In the genomic region with DNA sequence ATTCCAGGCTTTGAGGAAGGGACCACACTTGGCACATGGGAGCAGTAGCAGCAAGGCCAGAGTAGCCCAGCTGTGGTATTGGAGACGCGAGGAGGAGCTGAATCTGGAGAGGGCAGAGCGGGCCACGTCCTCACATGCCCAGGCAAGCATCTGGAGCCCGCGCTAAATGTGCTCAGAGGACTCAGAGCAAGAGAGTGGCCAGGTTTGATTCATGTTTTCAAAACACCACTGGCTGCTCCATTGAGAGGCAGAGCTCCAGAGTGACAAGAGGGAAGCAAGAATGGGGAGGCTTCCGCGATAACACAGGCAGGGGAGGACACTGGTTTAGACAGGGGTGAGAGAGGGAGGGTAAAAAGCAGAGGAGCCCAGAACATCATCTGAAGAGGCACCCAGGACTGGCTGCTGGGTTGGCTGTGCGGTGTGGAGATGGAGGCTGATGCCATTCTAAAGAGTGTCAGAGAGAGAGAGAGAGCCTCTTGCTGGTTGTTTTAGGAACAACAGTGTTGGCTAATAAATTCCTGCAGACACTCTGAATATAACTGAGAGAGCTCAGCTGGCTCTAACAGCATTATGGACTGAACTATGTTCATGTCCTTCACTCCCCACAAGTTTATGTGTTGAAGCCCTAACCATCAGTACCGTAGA, we compare ENCODE assay signal across 1 cellular context.
TF ChIP-seq lines count a peak whose summit lies in the region.

No MANE protein-coding gene starts in this region.

TF ChIP-seq in GM12878, 131 proteins besides CTCF, POLR2A, EP300 and RAD21:
- TF ChIP-seq YY1 (IDR thresholded peaks at IDR 0.05; ENCODE audit: low read depth, low read length) (0 out of 2 replicates have a peak, but pooled peaks have one; percentile 14), SMC3 (IDR thresholded peaks at IDR 0.05; ENCODE audit: borderline replicate concordance, low read length) (peak; percentile 83), CHD2 (IDR thresholded peaks at IDR 0.05; ENCODE audit: borderline replicate concordance, low read depth, low read length) (no peak), IKZF2 (IDR thresholded peaks at IDR 0.05) (no peak), FOXK2 (IDR thresholded peaks at IDR 0.05) (no peak), NR2C2 (IDR thresholded peaks at IDR 0.05; ENCODE audit: borderline replicate concordance, control insufficient read depth, insufficient read length, low read depth) (no peak)
- TF ChIP-seq, protein P1, sequence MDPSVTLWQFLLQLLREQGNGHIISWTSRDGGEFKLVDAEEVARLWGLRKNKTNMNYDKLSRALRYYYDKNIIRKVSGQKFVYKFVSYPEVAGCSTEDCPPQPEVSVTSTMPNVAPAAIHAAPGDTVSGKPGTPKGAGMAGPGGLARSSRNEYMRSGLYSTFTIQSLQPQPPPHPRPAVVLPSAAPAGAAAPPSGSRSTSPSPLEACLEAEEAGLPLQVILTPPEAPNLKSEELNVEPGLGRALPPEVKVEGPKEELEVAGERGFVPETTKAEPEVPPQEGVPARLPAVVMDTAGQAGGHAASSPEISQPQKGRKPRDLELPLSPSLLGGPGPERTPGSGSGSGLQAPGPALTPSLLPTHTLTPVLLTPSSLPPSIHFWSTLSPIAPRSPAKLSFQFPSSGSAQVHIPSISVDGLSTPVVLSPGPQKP (IDR thresholded peaks at IDR 0.05; ENCODE audit: low read depth, low read length): no peak
